Comparison of ENCODE assay signal across 28 cellular contexts in genomic region chr2:22957441-22957840, GRCh38.
"Had no signal": no experiment of that assay in that cellular context is flagged by ENCODE, and none has a peak within 500 bp of the region (broad histone marks: within the 10 kb centered on the region; RNA-seq: fewer than 3 reads in every experiment).

No MANE protein-coding gene starts in this region.

- H3K4me3 ChIP-seq: dorsolateral prefrontal cortex, gastroesophageal sphincter, heart left ventricle, hepatocyte, left lung, ovary, psoas muscle, sigmoid colon, stomach, thyroid gland, vagina had no signal

- H3K36me3 Mint-ChIP-seq: naive thymus-derived CD8-positive, alpha-beta T cell; stimulated activated effector memory CD8-positive, alpha-beta T cell treated with anti-CD3 and anti-CD28 coated beads, Interleukin-12 subunit alpha, Interleukin-12 subunit beta, amount 100 ng/mL, for 72 hours had no signal

- H3K4me1 Mint-ChIP-seq: naive thymus-derived CD8-positive, alpha-beta T cell; nephron progenitor cell; stimulated activated effector memory CD8-positive, alpha-beta T cell treated with anti-CD3 and anti-CD28 coated beads, Interleukin-12 subunit alpha, Interleukin-12 subunit beta, amount 100 ng/mL, for 72 hours had no signal

- H3K27me3 ChIP-seq: foreskin keratinocyte, gastroesophageal sphincter, hepatocyte, left lung, ovary, sigmoid colon, stomach, thyroid gland, vagina had no signal

- H3K4me2 ChIP-seq: hepatocyte had no signal

- H2AFZ ChIP-seq: hepatocyte had no signal

- H3K36me3 ChIP-seq: gastroesophageal sphincter, heart left ventricle, left lung, ovary, sigmoid colon, stomach, thyroid gland, vagina had no signal

- ATAC-seq: esophagus mucosa; foreskin keratinocyte; gastroesophageal sphincter; heart left ventricle; left lung; naive thymus-derived CD8-positive, alpha-beta T cell; psoas muscle; right cardiac atrium; stimulated activated effector memory CD8-positive, alpha-beta T cell treated with anti-CD3 and anti-CD28 coated beads, Interleukin-12 subunit alpha, Interleukin-12 subunit beta, amount 100 ng/mL, for 72 hours had no signal

- H3K4me3 Mint-ChIP-seq: endodermal cell; naive thymus-derived CD8-positive, alpha-beta T cell; nephron progenitor cell; stimulated activated effector memory CD8-positive, alpha-beta T cell treated with anti-CD3 and anti-CD28 coated beads, Interleukin-12 subunit alpha, Interleukin-12 subunit beta, amount 100 ng/mL, for 72 hours had no signal

- H3K79me2 ChIP-seq: hepatocyte had no signal

- H3K9me3 Mint-ChIP-seq: endodermal cell, nephron progenitor cell had no signal

- H3K27ac Mint-ChIP-seq: endodermal cell; nephron progenitor cell; stimulated activated effector memory CD8-positive, alpha-beta T cell treated with anti-CD3 and anti-CD28 coated beads, Interleukin-12 subunit alpha, Interleukin-12 subunit beta, amount 100 ng/mL, for 72 hours had no signal

- DNase-seq: dorsolateral prefrontal cortex; effector CD4-positive, alpha-beta T cell; endodermal cell; foreskin keratinocyte; heart left ventricle; kidney; left lung; mammary epithelial cell; naive thymus-derived CD8-positive, alpha-beta T cell; nephron progenitor cell; occipital lobe; ovary; posterior cingulate gyrus; psoas muscle; right cardiac atrium; sigmoid colon; stimulated activated CD4-positive, alpha-beta T cell treated with anti-CD3 and anti-CD28 coated beads, Interleukin-2, amount 100 ng/mL, for 24 hours; stimulated activated CD4-positive, alpha-beta T cell treated with anti-CD3 and anti-CD28 coated beads, Interleukin-4, amount 100 ng/mL, for 24 hours; stimulated activated naive CD4-positive, alpha-beta T cell treated with Interleukin-2 at 50 U/mL for 16 hours; stomach; thyroid gland; trophoblast cell had no signal

- H3K9me3 ChIP-seq: gastroesophageal sphincter, heart left ventricle, left lung, ovary, psoas muscle, sigmoid colon, stomach, thyroid gland, vagina had no signal

- H3K4me1 ChIP-seq: foreskin keratinocyte, gastroesophageal sphincter, heart left ventricle, left lung, psoas muscle, stomach, vagina had no signal

- H3K27ac ChIP-seq: dorsolateral prefrontal cortex, epithelial cell of prostate, foreskin keratinocyte, gastroesophageal sphincter, heart left ventricle, hepatocyte, left lung, ovary, psoas muscle, sigmoid colon, stomach, thyroid gland, vagina had no signal
